Comparison of ENCODE assay signal across 2 cellular contexts in the genomic region with DNA sequence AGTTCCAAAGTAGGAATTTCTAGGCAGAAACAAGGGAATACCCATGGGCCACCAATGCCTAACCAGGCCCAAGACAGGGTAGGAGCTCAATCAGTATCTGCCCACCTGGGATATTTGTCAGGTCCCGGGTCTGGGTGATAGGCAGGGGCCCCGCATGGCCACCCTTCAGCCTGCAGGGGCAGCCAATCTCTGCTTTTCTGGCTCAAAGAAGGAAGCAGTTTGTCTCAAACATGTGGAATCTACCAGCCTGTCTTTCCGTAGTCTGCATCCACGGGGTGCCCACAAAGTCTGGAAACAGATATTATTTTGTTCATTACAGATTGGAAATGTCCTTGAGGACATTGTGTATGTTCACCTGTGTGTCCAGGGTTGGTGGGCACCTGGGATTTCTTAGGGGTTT.
TF ChIP-seq lines count a peak whose summit lies in the region.

No MANE protein-coding gene starts in this region.

TF ChIP-seq in HCT116, 20 proteins besides CTCF, POLR2A, EP300 and RAD21 (continued from another document):
- TF ChIP-seq REST (IDR thresholded peaks at IDR 0.05; ENCODE audit: low read depth), result no peak
- TF ChIP-seq CEBPB (IDR thresholded peaks at IDR 0.05; ENCODE audit: low read depth), result no peak
- TF ChIP-seq, protein P1, sequence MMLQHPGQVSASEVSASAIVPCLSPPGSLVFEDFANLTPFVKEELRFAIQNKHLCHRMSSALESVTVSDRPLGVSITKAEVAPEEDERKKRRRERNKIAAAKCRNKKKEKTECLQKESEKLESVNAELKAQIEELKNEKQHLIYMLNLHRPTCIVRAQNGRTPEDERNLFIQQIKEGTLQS (IDR thresholded peaks at IDR 0.05), result no peak
- no peak for TF ChIP-seq POLR2AphosphoS5 (IDR thresholded peaks at IDR 0.05; ENCODE audit: low read depth, low read length)
- no peak for TF ChIP-seq ZNF274 (IDR thresholded peaks at IDR 0.05; ENCODE audit: low read depth, low read length)
- TF ChIP-seq TCF7L2 (IDR thresholded peaks at IDR 0.05; ENCODE audit: borderline replicate concordance, extremely low read depth, insufficient read depth, insufficient read length), result no peak
- no peak for TF ChIP-seq SP1 (IDR thresholded peaks at IDR 0.05; ENCODE audit: low read depth)
- no peak for TF ChIP-seq JUND (IDR thresholded peaks at IDR 0.05)
- TF ChIP-seq SIN3A (IDR thresholded peaks at IDR 0.05; ENCODE audit: low read depth), result no peak
- no peak for TF ChIP-seq FOSL1 (IDR thresholded peaks at IDR 0.05; ENCODE audit: low read depth)
- no peak for TF ChIP-seq SRF (IDR thresholded peaks at IDR 0.05; ENCODE audit: low read depth)

TF ChIP-seq in SK-N-SH, 30 proteins besides CTCF, POLR2A, EP300 and RAD21:
- TF ChIP-seq, protein P2, sequence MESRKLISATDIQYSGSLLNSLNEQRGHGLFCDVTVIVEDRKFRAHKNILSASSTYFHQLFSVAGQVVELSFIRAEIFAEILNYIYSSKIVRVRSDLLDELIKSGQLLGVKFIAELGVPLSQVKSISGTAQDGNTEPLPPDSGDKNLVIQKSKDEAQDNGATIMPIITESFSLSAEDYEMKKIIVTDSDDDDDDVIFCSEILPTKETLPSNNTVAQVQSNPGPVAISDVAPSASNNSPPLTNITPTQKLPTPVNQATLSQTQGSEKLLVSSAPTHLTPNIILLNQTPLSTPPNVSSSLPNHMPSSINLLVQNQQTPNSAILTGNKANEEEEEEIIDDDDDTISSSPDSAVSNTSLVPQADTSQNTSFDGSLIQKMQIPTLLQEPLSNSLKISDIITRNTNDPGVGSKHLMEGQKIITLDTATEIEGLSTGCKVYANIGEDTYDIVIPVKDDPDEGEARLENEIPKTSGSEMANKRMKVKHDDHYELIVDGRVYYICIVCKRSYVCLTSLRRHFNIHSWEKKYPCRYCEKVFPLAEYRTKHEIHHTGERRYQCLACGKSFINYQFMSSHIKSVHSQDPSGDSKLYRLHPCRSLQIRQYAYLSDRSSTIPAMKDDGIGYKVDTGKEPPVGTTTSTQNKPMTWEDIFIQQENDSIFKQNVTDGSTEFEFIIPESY (IDR thresholded peaks at IDR 0.05; ENCODE audit: borderline replicate concordance, low read depth), result no peak
- no peak for TF ChIP-seq SMC3 (IDR thresholded peaks at IDR 0.05; ENCODE audit: low read depth, low read length)
- TF ChIP-seq FOXJ3 (CRISPR knock-in tag; IDR thresholded peaks at IDR 0.05), result no peak
- TF ChIP-seq NFIC (IDR thresholded peaks at IDR 0.05; ENCODE audit: borderline replicate concordance), result no peak
- TF ChIP-seq RCOR1 (IDR thresholded peaks at IDR 0.05; ENCODE audit: low read length), result no peak
- no peak for TF ChIP-seq RFX5 (IDR thresholded peaks at IDR 0.05; ENCODE audit: low read length)
- no peak for TF ChIP-seq YY1 (IDR thresholded peaks at IDR 0.05; ENCODE audit: low read depth)
- no peak for TF ChIP-seq CHD2 (IDR thresholded peaks at IDR 0.05; ENCODE audit: low read length, partially characterized antibody)
